In the genomic region with DNA sequence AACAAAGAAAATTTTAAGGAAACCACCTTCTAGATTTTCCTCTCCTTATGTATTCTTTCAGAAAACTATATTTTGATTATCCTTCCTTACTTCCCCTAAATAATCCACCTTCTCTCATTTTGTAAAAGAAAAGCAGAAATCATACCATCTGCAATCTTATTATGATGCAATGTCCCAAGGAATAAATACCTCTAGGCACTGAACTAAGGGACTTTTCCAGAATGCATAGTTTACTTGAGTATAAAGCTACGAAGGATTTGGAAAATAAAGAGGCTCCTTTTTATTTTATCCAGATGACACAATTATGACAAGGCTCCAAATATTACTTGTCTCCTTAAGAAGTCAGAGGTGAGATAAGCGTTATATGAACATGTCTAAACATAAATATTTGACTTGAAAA, we compare ENCODE assay signal across 25 cellular contexts.
"Had no signal": no experiment of that assay in that cellular context is flagged by ENCODE, and none has a peak within 500 bp of the region (broad histone marks: within the 10 kb centered on the region; RNA-seq: fewer than 3 reads in every experiment).

No MANE protein-coding gene starts in this region.

- DNase-seq: activated CD4-positive, alpha-beta T cell treated with anti-CD3 and anti-CD28 coated beads for 36 hours; activated CD4-positive, alpha-beta T cell treated with anti-CD3 and anti-CD28 coated beads, Interleukin-2, amount 50 U/mL, for 1 hour; activated CD8-positive, alpha-beta memory T cell treated with anti-CD3 and anti-CD28 coated beads, Interleukin-2, amount 50 U/mL, for 48 hours; activated CD8-positive, alpha-beta T cell treated with anti-CD3 and anti-CD28 coated beads, Interleukin-2, amount 10 ng/mL, durations not matched to agents 7 days and 5 days; activated naive CD4-positive, alpha-beta T cell; activated T-cell treated with anti-CD3 and anti-CD28 coated beads, Interleukin-2, amount 50 U/mL, for 1 hour; amniotic stem cell; body of pancreas; NCI-H1092; NCI-H1417; NCI-H1694; NCI-H2029; NCI-H345; NCI-H510A treated with DMSO at 0.1 percent for 48 hours; NCI-H69; NK-92 treated with Interleukin-12 subunit alpha and Interleukin-12 subunit beta, amount 100 ng/mL, for 24 hours; OCI-M1; RPMI8226; T-helper 1 cell had no signal

- ATAC-seq: activated CD4-positive, alpha-beta T cell treated with anti-CD3 and anti-CD28 coated beads for 36 hours; activated CD8-positive, alpha-beta T cell treated with anti-CD3 and anti-CD28 coated beads, Interleukin-2, amount 10 ng/mL, durations not matched to agents 7 days and 5 days; body of pancreas; Panc1; Right ventricle myocardium inferior had no signal

- H3K27me3 ChIP-seq: ascending aorta, body of pancreas had no signal

- H3K9me3 ChIP-seq: ascending aorta, body of pancreas had no signal

- H3K4me2 ChIP-seq: KMS-11 had no signal

- H3K4me3 ChIP-seq: ascending aorta, body of pancreas, SK-N-MC had no signal

- H3K9ac ChIP-seq: KMS-11 had no signal

- H3K27ac ChIP-seq: ascending aorta, body of pancreas, KMS-11, SK-N-MC, VCaP had no signal

- H3K4me1 ChIP-seq: ascending aorta had no signal
